30 cellular contexts compared by ENCODE assay signal in the genomic region with DNA sequence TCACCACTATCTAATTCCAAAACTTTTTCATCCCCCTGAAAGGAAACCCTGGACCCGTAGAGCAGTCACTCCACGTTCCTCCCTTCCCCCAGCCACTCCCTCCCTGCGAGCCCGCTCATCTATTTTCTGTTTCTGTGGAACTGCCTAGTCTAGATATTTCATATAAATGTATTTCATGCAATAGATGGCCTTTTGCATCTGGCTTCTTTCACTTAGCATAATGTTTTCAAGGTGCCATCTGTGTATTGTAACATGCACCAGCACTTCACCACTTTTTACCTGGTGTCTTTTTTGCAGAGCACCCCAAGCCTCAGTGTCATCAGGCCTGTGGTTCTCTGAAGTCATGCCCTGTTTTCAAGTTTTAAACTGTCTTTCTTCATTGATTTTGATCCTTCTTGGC. TPM values are rescaled to one million over a fixed set of nuclear protein-coding genes. Genes with fewer than 3 reads are reported as not detected.
DNase-seq lines count a peak whose midpoint lies in the region; ATAC-seq, FAIRE-seq and TF ChIP-seq lines count a peak whose summit lies in the region.
"Had no signal": no experiment of that assay in that cellular context is flagged by ENCODE, and none has a peak within 500 bp of the region (broad histone marks: within the 10 kb centered on the region; RNA-seq: fewer than 3 reads in every experiment).

No MANE protein-coding gene starts in this region.

- H4K20me1 ChIP-seq in H9 (ENCODE audit: control insufficient read depth, insufficient read depth, insufficient read length): no peaks in the 10 kb centered on the region

- no peak overlapping the region for H2BK5ac ChIP-seq in H9 (ENCODE audit: insufficient read length, low read length)

- H3K4me3 ChIP-seq in iPS-20b (ENCODE audit: low read length) (peak overlapping the region; percentile 73), sigmoid colon (no peak overlapping the region)
- H3K4me3 ChIP-seq: adrenal gland, body of pancreas, dorsolateral prefrontal cortex, gastrocnemius medialis had no signal

- peaks cover 15% of the 10 kb centered on the region for H3K23me2 ChIP-seq in H9 (ENCODE audit: insufficient read length, low read depth, low read length, poor library complexity, severe bottlenecking)

- H3K27me3 Mint-ChIP-seq in H9 (ENCODE audit: low read depth) (no peaks in the 10 kb centered on the region; the same call in 1 of the 2 replicates), brain (peaks cover 16% of the 10 kb centered on the region)

- H4K5ac ChIP-seq in H9 (ENCODE audit: insufficient read length, low read depth, low read length): no peak overlapping the region

- H3K36me3 ChIP-seq in iPS-20b (ENCODE audit: insufficient read depth, low read depth, low read length) (no peaks in the 10 kb centered on the region), sigmoid colon (no peaks in the 10 kb centered on the region)
- H3K36me3 ChIP-seq: adrenal gland, gastrocnemius medialis had no signal

- no peak overlapping the region for H3K14ac ChIP-seq in H9 (ENCODE audit: insufficient read depth, low read length)

- H3K36me3 Mint-ChIP-seq in H9 (ENCODE audit: insufficient read depth in 1 of 3, low read depth in 3 of 3) (peaks cover 2 to 7% (median 5%) of the 10 kb centered on the region in 3 experiments; a peak in 6 of 7 replicates), brain (no peaks in the 10 kb centered on the region)
- no peaks in the 10 kb centered on the region for H3K36me3 Mint-ChIP-seq in stimulated activated effector memory CD8-positive, alpha-beta T cell treated with anti-CD3 and anti-CD28 coated beads, Interleukin-12 subunit alpha, Interleukin-12 subunit beta, amount 100 ng/mL, for 72 hours
- H3K36me3 Mint-ChIP-seq: activated naive CD4-positive, alpha-beta T cell treated with anti-CD3 and anti-CD28 coated beads, Interleukin-2, amount 10 ng/mL, durations not matched to agents 7 days and 5 days; naive thymus-derived CD8-positive, alpha-beta T cell had no signal

- intact Hi-C loops in sigmoid colon (cut with DNase I): no loop called here

- no peak for FAIRE-seq in RCC 7860 (lab: Jason Lieb, UNC)
- FAIRE-seq: A204.1, D721Med, GM19239, keratinocyte had no signal

- no peak overlapping the region for H2AK5ac ChIP-seq in H9 (ENCODE audit: insufficient read length, low read length)

- H2BK20ac ChIP-seq in H9 (ENCODE audit: low read depth, low read length, poor library complexity, severe bottlenecking): no peak overlapping the region

- peak overlapping the region; percentile 54 to 74 for H3K4me3 Mint-ChIP-seq in H9
- peak overlapping the region in 2 of 5 experiments; percentile 27 to 50 for H3K4me3 Mint-ChIP-seq in brain
- no peak overlapping the region for H3K4me3 Mint-ChIP-seq in stimulated activated effector memory CD8-positive, alpha-beta T cell treated with anti-CD3 and anti-CD28 coated beads, Interleukin-12 subunit alpha, Interleukin-12 subunit beta, amount 100 ng/mL, for 72 hours
- H3K4me3 Mint-ChIP-seq: activated CD4-positive, alpha-beta T cell treated with anti-CD3 and anti-CD28 coated beads for 36 hours; activated naive CD4-positive, alpha-beta T cell treated with anti-CD3 and anti-CD28 coated beads, Interleukin-2, amount 10 ng/mL, durations not matched to agents 7 days and 5 days; activated T-helper 17 cell treated with anti-CD3 and anti-CD28 coated beads, Interleukin-2, amount 50 U/mL, for 72 hours; CD4-positive, alpha-beta T cell; naive thymus-derived CD8-positive, alpha-beta T cell had no signal

- H3K4me1 ChIP-seq in H9 (ENCODE audit: insufficient read depth, low read length) (peaks cover 27% of the 10 kb centered on the region; the same call in 1 of the 2 replicates), iPS-20b (ENCODE audit: insufficient read depth, low read length) (peaks cover 60% of the 10 kb centered on the region), sigmoid colon (peaks cover 0 to 48% (median 39%) of the 10 kb centered on the region in 4 donors)
- H3K4me1 ChIP-seq: gastrocnemius medialis had no signal

- H3K79me1 ChIP-seq in H9 (ENCODE audit: insufficient read depth, low read depth, low read length, poor library complexity, severe bottlenecking): no peaks in the 10 kb centered on the region

- no peak for ATAC-seq in GM21576 (IDR thresholded peaks at IDR 0.05; ENCODE audit: unreplicated experiment)
- no peak for ATAC-seq in stimulated activated effector memory CD8-positive, alpha-beta T cell treated with anti-CD3 and anti-CD28 coated beads, Interleukin-12 subunit alpha, Interleukin-12 subunit beta, amount 100 ng/mL, for 72 hours
- ATAC-seq: activated CD4-positive, alpha-beta T cell treated with anti-CD3 and anti-CD28 coated beads for 36 hours; activated T-helper 17 cell treated with anti-CD3 and anti-CD28 coated beads, Interleukin-2, amount 50 U/mL, for 72 hours; gastrocnemius medialis; naive thymus-derived CD8-positive, alpha-beta T cell; Panc1 had no signal

- H2AFZ ChIP-seq in H9 (ENCODE audit: low read length): no peak overlapping the region

- H3K18ac ChIP-seq in H9 (ENCODE audit: insufficient read length, low read depth, low read length): no peak overlapping the region

- no peak for TF ChIP-seq EP300 in sigmoid colon (IDR thresholded peaks at IDR 0.05)

- no peak overlapping the region for H3T11ph ChIP-seq in H9 (ENCODE audit: low read length)

- no peak overlapping the region for H3K23ac ChIP-seq in H9 (ENCODE audit: insufficient read length, low read depth, low read length)

- H3K56ac ChIP-seq in H9 (ENCODE audit: insufficient read length, low read depth, low read length): no peak overlapping the region

- H4K8ac ChIP-seq in H9 (replicated peaks; ENCODE audit: insufficient read length, low read depth, low read length): no peak overlapping the region

- no peak overlapping the region for H2BK12ac ChIP-seq in H9 (ENCODE audit: insufficient read length, low read depth, low read length)

- H3K4me1 Mint-ChIP-seq in H9: peaks cover 78 to 82% of the 10 kb centered on the region in 2 experiments
- peaks cover 39% of the 10 kb centered on the region for H3K4me1 Mint-ChIP-seq in brain
- no peaks in the 10 kb centered on the region for H3K4me1 Mint-ChIP-seq in stimulated activated effector memory CD8-positive, alpha-beta T cell treated with anti-CD3 and anti-CD28 coated beads, Interleukin-12 subunit alpha, Interleukin-12 subunit beta, amount 100 ng/mL, for 72 hours
- H3K4me1 Mint-ChIP-seq: activated CD4-positive, alpha-beta T cell treated with anti-CD3 and anti-CD28 coated beads for 36 hours; activated naive CD4-positive, alpha-beta T cell treated with anti-CD3 and anti-CD28 coated beads, Interleukin-2, amount 10 ng/mL, durations not matched to agents 7 days and 5 days; activated T-helper 17 cell treated with anti-CD3 and anti-CD28 coated beads, Interleukin-2, amount 50 U/mL, for 72 hours; naive thymus-derived CD8-positive, alpha-beta T cell had no signal

- H3K9ac ChIP-seq in H9 (ENCODE audit: extremely low read depth, insufficient read length, low read length) (no peak overlapping the region), iPS-20b (ENCODE audit: low read depth, low read length) (peak overlapping the region; percentile 85; the same call in 1 of the 2 replicates)

- H2BK120ac ChIP-seq in H9 (ENCODE audit: low read depth, low read length, poor library complexity, severe bottlenecking): no peak overlapping the region

- H2BK15ac ChIP-seq in H9 (ENCODE audit: low read depth, low read length): no peak overlapping the region

- H3K27ac Mint-ChIP-seq in H9: peak overlapping the region; percentile 49 to 100 (median 99)
- peak overlapping the region in 3 of 5 experiments; percentile 35 to 83 (median 46) for H3K27ac Mint-ChIP-seq in brain
- H3K27ac Mint-ChIP-seq in stimulated activated effector memory CD8-positive, alpha-beta T cell treated with anti-CD3 and anti-CD28 coated beads, Interleukin-12 subunit alpha, Interleukin-12 subunit beta, amount 100 ng/mL, for 72 hours: no peak overlapping the region
- H3K27ac Mint-ChIP-seq: activated CD4-positive, alpha-beta T cell treated with anti-CD3 and anti-CD28 coated beads for 36 hours; activated naive CD4-positive, alpha-beta T cell treated with anti-CD3 and anti-CD28 coated beads, Interleukin-2, amount 10 ng/mL, durations not matched to agents 7 days and 5 days; activated T-helper 17 cell treated with anti-CD3 and anti-CD28 coated beads, Interleukin-2, amount 50 U/mL, for 72 hours; CD4-positive, alpha-beta T cell; naive thymus-derived CD8-positive, alpha-beta T cell had no signal

- TF ChIP-seq CTCF in H9 (conservative IDR thresholded peaks at IDR 0.05) (no peak), brain (conservative IDR thresholded peaks at IDR 0.05) (no peak), sigmoid colon (IDR thresholded peaks at IDR 0.05) (no peak)

- DNase-seq in H9 (no peak), sigmoid colon (no peak), COLO829 (ENCODE audit: low spot score) (no peak), RCC 7860 (ENCODE audit: low spot score) (no peak)
- no peak for DNase-seq in stimulated activated effector memory CD8-positive, alpha-beta T cell treated with anti-CD3 and anti-CD28 coated beads, Interleukin-12 subunit alpha, Interleukin-12 subunit beta, amount 100 ng/mL, for 72 hours (ENCODE audit: low spot score in 2 of 2)
- DNase-seq: activated CD4-positive, alpha-beta T cell treated with anti-CD3 and anti-CD28 coated beads for 36 hours; activated naive CD4-positive, alpha-beta T cell treated with anti-CD3 and anti-CD28 coated beads, Interleukin-2, amount 10 ng/mL, durations not matched to agents 7 days and 5 days; adrenal gland; body of pancreas; CD4-positive, alpha-beta T cell; DND-41; dorsolateral prefrontal cortex; gastrocnemius medialis; H7; hippocampal formation; naive thymus-derived CD8-positive, alpha-beta T cell; NCI-H2029 treated with DMSO at 0.1 percent for 48 hours; SIG-M5; stimulated activated CD4-positive, alpha-beta T cell treated with anti-CD3 and anti-CD28 coated beads, Interleukin-15, amount 100 ng/mL, for 24 hours; stimulated activated CD4-positive, alpha-beta T cell treated with anti-CD3 and anti-CD28 coated beads, Interleukin-4, amount 100 ng/mL, for 4 hours; substantia nigra had no signal

- no peak for TF ChIP-seq POLR2A in sigmoid colon (IDR thresholded peaks at IDR 0.05)

- H3K27me3 ChIP-seq in H9 (ENCODE audit: insufficient read depth, low read length) (no peaks in the 10 kb centered on the region), iPS-20b (ENCODE audit: insufficient read depth, low read length) (no peaks in the 10 kb centered on the region), sigmoid colon (no peaks in the 10 kb centered on the region)
- H3K27me3 ChIP-seq: adrenal gland, body of pancreas, dorsolateral prefrontal cortex, gastrocnemius medialis had no signal

- H3K9me3 ChIP-seq in H9 (ENCODE audit: control insufficient read depth, low read depth, low read length): no peaks in the 10 kb centered on the region
- H3K9me3 ChIP-seq in iPS-20b (ENCODE audit: insufficient read depth, low read depth, low read length): no peaks in the 10 kb centered on the region
- H3K9me3 ChIP-seq in sigmoid colon: no peaks in the 10 kb centered on the region
- H3K9me3 ChIP-seq: adrenal gland, body of pancreas, gastrocnemius medialis had no signal

- H3K4ac ChIP-seq in H9 (ENCODE audit: low read depth, low read length): no peak overlapping the region

- no CpG with 5 or more reads among the region's 4 CpGs for WGBS in H9 (ENCODE audit: extremely low coverage, insufficient read length, low lambda C conversion rate)
- WGBS in sigmoid colon, 2 donors: 87 to 94% methylated on average over 4 of the region's 4 CpGs

- no peaks in the 10 kb centered on the region for H3K9me3 Mint-ChIP-seq in H9
- H3K9me3 Mint-ChIP-seq in brain: peaks cover 0 to 19% (median 3%) of the 10 kb centered on the region in 5 experiments
- H3K9me3 Mint-ChIP-seq in stimulated activated effector memory CD8-positive, alpha-beta T cell treated with anti-CD3 and anti-CD28 coated beads, Interleukin-12 subunit alpha, Interleukin-12 subunit beta, amount 100 ng/mL, for 72 hours: no peaks in the 10 kb centered on the region
- H3K9me3 Mint-ChIP-seq: activated naive CD4-positive, alpha-beta T cell treated with anti-CD3 and anti-CD28 coated beads, Interleukin-2, amount 10 ng/mL, durations not matched to agents 7 days and 5 days; activated T-helper 17 cell treated with anti-CD3 and anti-CD28 coated beads, Interleukin-2, amount 50 U/mL, for 72 hours had no signal

- peak overlapping the region; percentile 3 for H3K27ac ChIP-seq in H9 (ENCODE audit: insufficient read length, low read depth, low read length)
- peak overlapping the region; percentile 81 for H3K27ac ChIP-seq in iPS-20b (ENCODE audit: low read length)
- H3K27ac ChIP-seq in sigmoid colon: peak overlapping the region in 3 of 4 donors; percentile 18 to 79 (median 28)
- H3K27ac ChIP-seq: gastrocnemius medialis had no signal

- H3K79me2 ChIP-seq in H9 (ENCODE audit: insufficient read depth, low read length): peaks cover 23% of the 10 kb centered on the region; the same call in 1 of the 2 replicates

- peak overlapping the region; percentile 83 for H3K4me2 ChIP-seq in H9 (ENCODE audit: insufficient read depth, insufficient read length, low read length)

- no peak overlapping the region for H4K91ac ChIP-seq in H9 (ENCODE audit: insufficient read length, low read depth, low read length)

RNA-seq across cellular contexts. Expression of a gene that starts 10.7 kb away (rescaled TPM):
- 32.5 and 34.6 TPM in 2 replicates for total RNA-seq in H9 (2021)
- polyA plus RNA-seq in brain (ENCODE audit: insufficient read depth, low read depth, low replicate concordance): 9.1 TPM
- 1 to 10 TPM; 1.9 to 7.2 (median 3.4) TPM for total RNA-seq in sigmoid colon
- 1 to 10 TPM in 2 of 3 donors, under 1 TPM in 1; 0.69 to 2.4 (median 1.8) TPM for polyA plus RNA-seq in sigmoid colon
- total RNA-seq: activated CD4-positive, alpha-beta T cell treated with anti-CD3 and anti-CD28 coated beads for 36 hours; activated T-helper 17 cell treated with anti-CD3 and anti-CD28 coated beads, Interleukin-2, amount 50 U/mL, for 72 hours; CD4-positive, alpha-beta T cell; naive thymus-derived CD8-positive, alpha-beta T cell had no signal
- polyA plus RNA-seq: naive thymus-derived CD8-positive, alpha-beta T cell had no signal

Comparison
In these comparisons a context has a peak if more than half of its experiments do, and no peak if none do; other contexts are left out.
1. H3K27ac ChIP-seq: peak in every context shown above with its lines; median percentile 81 in iPS-20b; 28 in sigmoid colon; 3 in H9.